ENCODE assay signal across 1 cellular context in genomic region chr21:37986751-37987399, GRCh38.
TF ChIP-seq lines count a peak whose summit lies in the region.

No MANE protein-coding gene starts in this region.

TF ChIP-seq in HEK293, 187 proteins besides CTCF, POLR2A, EP300 and RAD21 (continued from another document):
- 0 out of 2 replicates have a peak, but pooled peaks have one; percentile 68 for TF ChIP-seq ZNF19 (tag by site-specific recombination; IDR thresholded peaks at IDR 0.05; ENCODE audit: low read depth)
- TF ChIP-seq ZBTB20 (tag by site-specific recombination; IDR thresholded peaks at IDR 0.05), result peak; percentile 48; the same call in 1 of the 2 replicates
- TF ChIP-seq ZIC2 (tag by site-specific recombination; IDR thresholded peaks at IDR 0.05), result peak; percentile 25; the same call in 1 of the 2 replicates
- TF ChIP-seq, protein P1, sequence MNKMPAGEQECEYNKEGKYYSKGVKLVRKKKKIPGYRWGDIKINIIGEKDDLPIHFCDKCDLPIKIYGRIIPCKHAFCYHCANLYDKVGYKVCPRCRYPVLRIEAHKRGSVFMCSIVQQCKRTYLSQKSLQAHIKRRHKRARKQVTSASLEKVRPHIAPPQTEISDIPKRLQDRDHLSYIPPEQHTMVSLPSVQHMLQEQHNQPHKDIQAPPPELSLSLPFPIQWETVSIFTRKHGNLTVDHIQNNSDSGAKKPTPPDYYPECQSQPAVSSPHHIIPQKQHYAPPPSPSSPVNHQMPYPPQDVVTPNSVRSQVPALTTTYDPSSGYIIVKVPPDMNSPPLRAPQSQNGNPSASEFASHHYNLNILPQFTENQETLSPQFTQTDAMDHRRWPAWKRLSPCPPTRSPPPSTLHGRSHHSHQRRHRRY (tag by site-specific recombination; IDR thresholded peaks at IDR 0.05), result no peak
- TF ChIP-seq ZNF274 (IDR thresholded peaks at IDR 0.05; ENCODE audit: low read length), result no peak
- no peak for TF ChIP-seq ZNF274 (tag by site-specific recombination; IDR thresholded peaks at IDR 0.05; ENCODE audit: borderline replicate concordance)
- peak; percentile 33; the same call in 1 of the 2 replicates for TF ChIP-seq ZBTB8A (tag by site-specific recombination; IDR thresholded peaks at IDR 0.05)
- peak; percentile 89 for TF ChIP-seq FEZF1 (tag by site-specific recombination; IDR thresholded peaks at IDR 0.05)
- peak; percentile 92 for TF ChIP-seq WT1 (tag by site-specific recombination; IDR thresholded peaks at IDR 0.05)
- peak; percentile 67; the same call in 1 of the 2 replicates for TF ChIP-seq ZNF18 (tag by site-specific recombination; IDR thresholded peaks at IDR 0.05)
- no peak for TF ChIP-seq ZNF121 (tag by site-specific recombination; IDR thresholded peaks at IDR 0.05)
- TF ChIP-seq KLF16 (tag by site-specific recombination; IDR thresholded peaks at IDR 0.05), result peak; percentile 76
- no peak for TF ChIP-seq ZNF473 (tag by site-specific recombination; IDR thresholded peaks at IDR 0.05)
- TF ChIP-seq, protein P2, sequence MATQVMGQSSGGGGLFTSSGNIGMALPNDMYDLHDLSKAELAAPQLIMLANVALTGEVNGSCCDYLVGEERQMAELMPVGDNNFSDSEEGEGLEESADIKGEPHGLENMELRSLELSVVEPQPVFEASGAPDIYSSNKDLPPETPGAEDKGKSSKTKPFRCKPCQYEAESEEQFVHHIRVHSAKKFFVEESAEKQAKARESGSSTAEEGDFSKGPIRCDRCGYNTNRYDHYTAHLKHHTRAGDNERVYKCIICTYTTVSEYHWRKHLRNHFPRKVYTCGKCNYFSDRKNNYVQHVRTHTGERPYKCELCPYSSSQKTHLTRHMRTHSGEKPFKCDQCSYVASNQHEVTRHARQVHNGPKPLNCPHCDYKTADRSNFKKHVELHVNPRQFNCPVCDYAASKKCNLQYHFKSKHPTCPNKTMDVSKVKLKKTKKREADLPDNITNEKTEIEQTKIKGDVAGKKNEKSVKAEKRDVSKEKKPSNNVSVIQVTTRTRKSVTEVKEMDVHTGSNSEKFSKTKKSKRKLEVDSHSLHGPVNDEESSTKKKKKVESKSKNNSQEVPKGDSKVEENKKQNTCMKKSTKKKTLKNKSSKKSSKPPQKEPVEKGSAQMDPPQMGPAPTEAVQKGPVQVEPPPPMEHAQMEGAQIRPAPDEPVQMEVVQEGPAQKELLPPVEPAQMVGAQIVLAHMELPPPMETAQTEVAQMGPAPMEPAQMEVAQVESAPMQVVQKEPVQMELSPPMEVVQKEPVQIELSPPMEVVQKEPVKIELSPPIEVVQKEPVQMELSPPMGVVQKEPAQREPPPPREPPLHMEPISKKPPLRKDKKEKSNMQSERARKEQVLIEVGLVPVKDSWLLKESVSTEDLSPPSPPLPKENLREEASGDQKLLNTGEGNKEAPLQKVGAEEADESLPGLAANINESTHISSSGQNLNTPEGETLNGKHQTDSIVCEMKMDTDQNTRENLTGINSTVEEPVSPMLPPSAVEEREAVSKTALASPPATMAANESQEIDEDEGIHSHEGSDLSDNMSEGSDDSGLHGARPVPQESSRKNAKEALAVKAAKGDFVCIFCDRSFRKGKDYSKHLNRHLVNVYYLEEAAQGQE (tag by site-specific recombination; IDR thresholded peaks at IDR 0.05), result no peak
- TF ChIP-seq ZNF16 (tag by site-specific recombination; IDR thresholded peaks at IDR 0.05; ENCODE audit: low read depth), result no peak
TF ChIP-seq in HEK293: peak in this region for 32.
